11 cellular contexts compared by ENCODE assay signal in the genomic region with DNA sequence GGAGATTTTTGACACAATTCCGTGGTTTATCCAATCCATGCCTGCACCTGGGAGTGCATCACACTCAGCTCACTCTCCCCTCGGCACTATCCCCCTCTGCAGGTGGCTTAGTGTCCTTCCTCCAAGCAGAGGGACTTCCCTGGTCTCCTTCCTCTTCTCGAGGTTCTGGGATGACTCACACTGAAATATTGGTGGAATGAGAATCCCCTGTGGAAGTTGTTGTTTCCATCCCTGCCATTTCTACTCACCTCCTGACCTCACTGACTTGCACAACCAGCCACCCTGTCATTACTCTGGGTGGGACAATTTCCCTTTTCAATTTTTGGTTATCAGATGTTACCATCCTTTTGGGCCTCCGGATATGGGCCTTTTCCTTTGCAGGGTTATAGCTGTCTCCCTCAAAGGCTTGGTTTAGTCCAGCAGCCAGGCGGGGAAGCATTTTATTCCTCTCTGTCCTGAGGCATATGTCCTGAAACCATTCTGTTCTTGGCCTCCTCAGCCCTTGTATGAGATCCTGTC. TPM values are rescaled to one million over a fixed set of nuclear protein-coding genes. Genes with fewer than 3 reads are reported as not detected.
A peak's percentile ranks its signal among the peaks of the same experiment; 100 is the strongest.
DNase-seq lines count a peak whose midpoint lies in the region; ATAC-seq, FAIRE-seq and TF ChIP-seq lines count a peak whose summit lies in the region.
"Had no signal": no experiment of that assay in that cellular context is flagged by ENCODE, and none has a peak within 500 bp of the region (broad histone marks: within the 10 kb centered on the region; RNA-seq: fewer than 3 reads in every experiment).

No MANE protein-coding gene starts in this region.

- no peaks in the 10 kb centered on the region for H3K36me3 ChIP-seq in left lung
- H3K36me3 ChIP-seq: HAP-1 had no signal

- intact Hi-C loops in left lung (cut with DNase I): no loop called here

- DNase-seq in ACHN: peak; percentile 52
- DNase-seq in HTR-8/SVneo (ENCODE audit: insufficient read length, low spot score): peak; percentile 77
- peak; percentile 65 to 78 for DNase-seq in dermis microvascular lymphatic vessel endothelial cell (ENCODE audit: low read depth in 2 of 2)
- DNase-seq in left lung: no peak
- DNase-seq in NCI-H1092 treated with DMSO at 0.1 percent for 48 hours (lab: John Stamatoyannopoulos, UW): no peak
- DNase-seq in NCI-H2081 treated with DMSO at 0.1 percent for 48 hours (lab: John Stamatoyannopoulos, UW): no peak
- DNase-seq in NOMO-1 treated with DMSO at 0.1 percent for 48 hours (lab: John Stamatoyannopoulos, UW; ENCODE audit: unreplicated experiment): no peak
- DNase-seq: NCI-H774 had no signal

- no peaks in the 10 kb centered on the region for H3K27me3 ChIP-seq in left lung

- H3K4me1 ChIP-seq in left lung: peaks cover 0 to 18% of the 10 kb centered on the region in 2 donors
- H3K4me1 ChIP-seq: HAP-1 had no signal

- no peak for TF ChIP-seq CTCF in left lung (IDR thresholded peaks at IDR 0.05)

- peak; percentile 80 for ATAC-seq in left lung
- no peak for ATAC-seq in HG02623 (IDR thresholded peaks at IDR 0.05; ENCODE audit: unreplicated experiment)

- no peak for FAIRE-seq in HTR-8/SVneo (lab: Jason Lieb, UNC)

- H3K27ac ChIP-seq in left lung: peak overlapping the region in 1 of 2 donors; percentile 15
- H3K27ac ChIP-seq: VCaP had no signal

- no peaks in the 10 kb centered on the region for H3K9me3 ChIP-seq in left lung
- H3K9me3 ChIP-seq: HAP-1 had no signal

- no peak overlapping the region for H3K4me3 ChIP-seq in left lung
- H3K4me3 ChIP-seq: HAP-1 had no signal

- in situ Hi-C loops in ACHN (cut with HindIII; ENCODE audit: low pct_ligation_motif_present, low pct_unique_long_range_greater_than_20kb, low sequenced_read_pairs): no loop called here

RNA-seq across cellular contexts. Expression of gene PTPRM, which starts 59.9 kb away (rescaled TPM):
- 32.3 and 55.8 TPM in 2 replicates for total RNA-seq in dermis microvascular lymphatic vessel endothelial cell
- total RNA-seq in left lung: 10 to 100 TPM; 76.4 to 78.5 TPM

Comparison
In these comparisons a context has a peak if more than half of its experiments do, and no peak if none do; other contexts are left out.
1. DNase-seq: peak in ACHN (single experiment), HTR-8/SVneo (single experiment) and dermis microvascular lymphatic vessel endothelial cell (2 of 2); none in left lung (0 of 2), NCI-H1092 treated with DMSO at 0.1 percent for 48 hours (single experiment), NCI-H2081 treated with DMSO at 0.1 percent for 48 hours (single experiment) and NOMO-1 treated with DMSO at 0.1 percent for 48 hours (single experiment).